Comparison of ENCODE assay signal across 7 cellular contexts in the genomic region with DNA sequence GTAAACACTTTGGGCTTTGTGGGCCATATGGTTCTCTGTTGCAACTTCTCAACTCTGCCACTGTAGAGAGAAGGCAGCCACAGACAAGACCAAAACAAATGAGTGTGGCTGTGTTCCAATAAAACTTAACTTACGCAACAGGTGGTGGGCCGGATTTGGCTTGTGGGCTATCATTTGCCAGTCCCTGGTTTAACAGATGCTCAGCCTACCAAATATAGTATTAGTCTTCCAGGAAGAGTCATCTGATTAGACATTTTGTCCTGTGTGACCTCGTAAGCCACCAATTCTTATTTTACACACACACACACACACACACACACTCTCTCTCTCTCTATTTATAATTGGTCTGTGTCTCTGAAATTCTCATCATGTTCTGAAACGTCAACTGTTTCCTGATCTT.
DNase-seq lines count a peak whose midpoint lies in the region; ATAC-seq and TF ChIP-seq lines count a peak whose summit lies in the region.

No MANE protein-coding gene starts in this region.

- peak; percentile 46 to 67 for ATAC-seq in stimulated activated naive B cell treated with anti-CD40 and anti-IgM and Interleukin-4, amounts not matched to agents 10 μg/mL and 1 μg/mL and 100 μg/mL, for 72 hours (replicated peaks)
- ATAC-seq in GM18498 (IDR thresholded peaks at IDR 0.05; ENCODE audit: unreplicated experiment), result no peak

- DNase-seq in HT1080 (ENCODE audit: low read depth) (peak; percentile 4), SKM-1 treated with dmso at 0.1 percent for 144 hours (lab: John Stamatoyannopoulos, UW; ENCODE audit: unreplicated experiment) (peak; percentile 38), cardiac muscle cell (ENCODE audit: low read depth in 1 of 2, low spot score in 1 of 2) (peak in 1 of 2 donors; percentile 75), ecto neural progenitor cell (ENCODE audit: low spot score) (no peak), erythroblast (lab: John Stamatoyannopoulos, UW) (no peak)
- peak; percentile 5 for DNase-seq in stimulated activated naive B cell treated with anti-CD40 and anti-IgM and Interleukin-4, amounts not matched to agents 10 μg/mL and 1 μg/mL and 100 μg/mL, for 72 hours

- H3K36me3 ChIP-seq in cardiac muscle cell, result no peaks in the 10 kb centered on the region

- H3K27ac ChIP-seq in cardiac muscle cell, result peak overlapping the region; percentile 78

- no peaks in the 10 kb centered on the region for H3K27me3 ChIP-seq in cardiac muscle cell

- peaks cover 0 to 4% of the 10 kb centered on the region in 2 donors for H3K9me3 Mint-ChIP-seq in stimulated activated naive B cell treated with anti-CD40 and anti-IgM and Interleukin-4, amounts not matched to agents 10 μg/mL and 1 μg/mL and 100 μg/mL, for 72 hours

- H3K27ac Mint-ChIP-seq in stimulated activated naive B cell treated with anti-CD40 and anti-IgM and Interleukin-4, amounts not matched to agents 10 μg/mL and 1 μg/mL and 100 μg/mL, for 72 hours, result no peak overlapping the region

- no peaks in the 10 kb centered on the region for H3K27me3 Mint-ChIP-seq in stimulated activated naive B cell treated with anti-CD40 and anti-IgM and Interleukin-4, amounts not matched to agents 10 μg/mL and 1 μg/mL and 100 μg/mL, for 72 hours

- H3K9me3 ChIP-seq in cardiac muscle cell (ENCODE audit: low read depth), result no peaks in the 10 kb centered on the region

- peaks cover 13% of the 10 kb centered on the region for H3K4me1 ChIP-seq in cardiac muscle cell (ENCODE audit: low read depth)

- peaks cover 32 to 78% of the 10 kb centered on the region in 2 donors for H3K4me1 Mint-ChIP-seq in stimulated activated naive B cell treated with anti-CD40 and anti-IgM and Interleukin-4, amounts not matched to agents 10 μg/mL and 1 μg/mL and 100 μg/mL, for 72 hours

- TF ChIP-seq POLR2A in erythroblast (IDR thresholded peaks at IDR 0.05; ENCODE audit: low read length), result no peak

- TF ChIP-seq CTCF in cardiac muscle cell (IDR thresholded peaks at IDR 0.05; ENCODE audit: low read depth, low read length), result no peak

- H3K36me3 Mint-ChIP-seq in stimulated activated naive B cell treated with anti-CD40 and anti-IgM and Interleukin-4, amounts not matched to agents 10 μg/mL and 1 μg/mL and 100 μg/mL, for 72 hours, result peaks cover 46 to 66% of the 10 kb centered on the region in 2 donors

- H3K4me3 ChIP-seq in cardiac muscle cell, result no peak overlapping the region

- H3K4me3 Mint-ChIP-seq in stimulated activated naive B cell treated with anti-CD40 and anti-IgM and Interleukin-4, amounts not matched to agents 10 μg/mL and 1 μg/mL and 100 μg/mL, for 72 hours, result peak overlapping the region in 1 of 2 donors; percentile 31

Comparison
In these comparisons a context has a peak if more than half of its experiments do, and no peak if none do; other contexts are left out.
1. DNase-seq: peak in HT1080 (single experiment), SKM-1 treated with dmso at 0.1 percent for 144 hours (single experiment) and stimulated activated naive B cell treated with anti-CD40 and anti-IgM and Interleukin-4, amounts not matched to agents 10 μg/mL and 1 μg/mL and 100 μg/mL, for 72 hours (single experiment); none in ecto neural progenitor cell (single experiment) and erythroblast (0 of 2).